ENCODE assay signal across 18 cellular contexts in the genomic region with DNA sequence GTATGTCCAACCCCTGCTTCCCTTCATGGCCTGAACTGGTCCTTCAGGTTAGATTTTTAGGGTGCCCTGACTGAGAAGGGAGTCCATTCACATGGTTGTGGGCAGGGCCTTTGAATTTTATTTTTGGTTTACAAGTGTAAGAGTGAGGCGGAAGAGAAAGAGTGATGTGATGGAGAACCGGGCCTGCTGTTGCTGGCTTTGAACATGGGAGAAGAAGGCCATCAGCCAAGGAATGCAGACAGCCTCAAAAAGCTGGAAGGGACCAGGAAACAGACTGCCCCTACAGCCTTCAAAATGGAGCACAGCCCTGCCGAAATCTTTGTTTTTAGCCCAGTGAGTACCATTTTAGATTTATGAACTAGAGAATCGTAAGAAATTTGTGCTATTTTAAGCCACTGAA.
DNase-seq lines count a peak whose midpoint lies in the region; TF ChIP-seq lines count a peak whose summit lies in the region.
"Had no signal": no experiment of that assay in that cellular context is flagged by ENCODE, and none has a peak within 500 bp of the region (broad histone marks: within the 10 kb centered on the region; RNA-seq: fewer than 3 reads in every experiment).

No MANE protein-coding gene starts in this region.

- no peak overlapping the region for H2AFZ ChIP-seq in mammary epithelial cell (ENCODE audit: low read depth, low read length)
- H2AFZ ChIP-seq: GM23248 had no signal

- no peaks in the 10 kb centered on the region for H3K27me3 Mint-ChIP-seq in MCF 10A (ENCODE audit: insufficient read depth, unreplicated experiment)
- no peaks in the 10 kb centered on the region for H3K27me3 Mint-ChIP-seq in endodermal cell (ENCODE audit: insufficient read depth)
- H3K27me3 Mint-ChIP-seq in mesothelial cell of epicardium (ENCODE audit: low read depth): no peaks in the 10 kb centered on the region

- no peak for DNase-seq in MCF 10A (ENCODE audit: unreplicated experiment)
- no peak for DNase-seq in mammary epithelial cell
- DNase-seq in endodermal cell: no peak
- DNase-seq in mesothelial cell of epicardium (ENCODE audit: low spot score in 2 of 2, unreplicated experiment in 2 of 2): no peak
- no peak for DNase-seq in HAP-1 (ENCODE audit: low spot score in 2 of 2)
- DNase-seq in NCI-H1694 treated with DMSO at 0.1 percent for 48 hours (lab: John Stamatoyannopoulos, UW): no peak
- no peak for DNase-seq in lower leg skin (ENCODE audit: low spot score in 2 of 2)
- DNase-seq: AML-193; CD8-positive, alpha-beta memory T cell; DMS53; GF-D8; GM23248; HCEC 1CT; HFFc6; KBM-7 had no signal

- CTCF ChIA-PET in MCF 10A (lab: Yijun Ruan, JAX) (no interaction called here), mammary epithelial cell (lab: Charles Lee; ENCODE audit: low non-redundant PET) (no interaction called here)

- H3K27ac ChIP-seq in mammary epithelial cell (ENCODE audit: insufficient read depth, low read depth, low read length): no peak overlapping the region
- H3K27ac ChIP-seq in endodermal cell (ENCODE audit: low read depth, low read length): no peak overlapping the region
- H3K27ac ChIP-seq: 22Rv1, BLaER1, GM23248, HL-60 had no signal

- H3K27me3 ChIP-seq in mammary epithelial cell (ENCODE audit: insufficient read depth, low read length) (no peaks in the 10 kb centered on the region), endodermal cell (ENCODE audit: control insufficient read depth, insufficient read depth, low read length, poor library complexity, severe bottlenecking) (no peaks in the 10 kb centered on the region), HAP-1 (ENCODE audit: low read depth) (no peaks in the 10 kb centered on the region)
- H3K27me3 ChIP-seq: BLaER1 had no signal

- H3K4me1 ChIP-seq in mammary epithelial cell (ENCODE audit: insufficient read depth, low read length): peaks cover 6% of the 10 kb centered on the region
- peaks cover 40% of the 10 kb centered on the region for H3K4me1 ChIP-seq in endodermal cell (ENCODE audit: control insufficient read depth, insufficient read depth, low read length)
- H3K4me1 ChIP-seq in HAP-1: no peaks in the 10 kb centered on the region

- no TSS peak for BruUV-seq in MCF 10A (replicated peaks; lab: Mats Ljungman, UMichigan)
- BruUV-seq in mammary epithelial cell (replicated peaks; lab: Mats Ljungman, UMichigan): no TSS peak

- no peaks in the 10 kb centered on the region for H3K79me2 ChIP-seq in mammary epithelial cell (ENCODE audit: insufficient read depth, low read length)

- H3K27ac Mint-ChIP-seq in MCF 10A (ENCODE audit: low read depth, unreplicated experiment) (peak overlapping the region; percentile 57), endodermal cell (no peak overlapping the region), mesothelial cell of epicardium (peak overlapping the region; percentile 3)
- H3K27ac Mint-ChIP-seq: HFFc6 had no signal

- POLR2A ChIA-PET in MCF 10A (lab: Yijun Ruan, JAX): no interaction called here

- H3K4me3 ChIP-seq in mammary epithelial cell (replicated peaks in 1 of 3; ENCODE audit: insufficient read depth in 1 of 3, low read depth in 2 of 3, low read length in 3 of 3): no peak overlapping the region
- peak overlapping the region; percentile 26 for H3K4me3 ChIP-seq in endodermal cell (ENCODE audit: low read length)
- H3K4me3 ChIP-seq in HAP-1: no peak overlapping the region
- H3K4me3 ChIP-seq in lower leg skin (ENCODE audit: low read depth, poor library complexity, severe bottlenecking): no peak overlapping the region
- H3K4me3 ChIP-seq: BLaER1, GM23248 had no signal

- dilution Hi-C loops in mammary epithelial cell (cut with HindIII; ENCODE audit: low sequenced_read_pairs): no loop called here

- H3K4me1 Mint-ChIP-seq in MCF 10A (ENCODE audit: insufficient read depth, unreplicated experiment) (peaks cover 9% of the 10 kb centered on the region), endodermal cell (peaks cover 61% of the 10 kb centered on the region), mesothelial cell of epicardium (peaks cover 61% of the 10 kb centered on the region)

- H3K9me3 Mint-ChIP-seq in MCF 10A (ENCODE audit: unreplicated experiment) (no peaks in the 10 kb centered on the region), endodermal cell (no peaks in the 10 kb centered on the region), mesothelial cell of epicardium (no peaks in the 10 kb centered on the region)
- H3K9me3 Mint-ChIP-seq: CD8-positive, alpha-beta memory T cell; HFFc6 had no signal

- H3K9me3 ChIP-seq in mammary epithelial cell (replicated peaks; ENCODE audit: insufficient read depth, low read length): no peaks in the 10 kb centered on the region
- H3K9me3 ChIP-seq in endodermal cell (ENCODE audit: control insufficient read depth, low read length): peaks cover 3% of the 10 kb centered on the region
- no peaks in the 10 kb centered on the region for H3K9me3 ChIP-seq in HAP-1
- H3K9me3 ChIP-seq: BLaER1 had no signal

- H3K36me3 ChIP-seq in mammary epithelial cell (ENCODE audit: insufficient read depth, low read length) (no peaks in the 10 kb centered on the region), endodermal cell (ENCODE audit: control insufficient read depth, insufficient read depth, low read length) (no peaks in the 10 kb centered on the region), HAP-1 (replicated peaks) (no peaks in the 10 kb centered on the region)
- H3K36me3 ChIP-seq: BLaER1 had no signal

- H3K9ac ChIP-seq in mammary epithelial cell (ENCODE audit: insufficient read depth, low read length): no peak overlapping the region
- no peak overlapping the region for H3K9ac ChIP-seq in endodermal cell (ENCODE audit: extremely low read depth, low read length, poor library complexity, severe bottlenecking)
- H3K9ac ChIP-seq: BLaER1, GM23248 had no signal

- intact Hi-C loops in MCF 10A (cut with micrococcal nuclease): no loop called here
- intact Hi-C loops in mammary epithelial cell (cut with micrococcal nuclease): no loop called here
- intact Hi-C loops in lower leg skin (cut with DNase I; ENCODE audit: low total_unique reads): no loop called here

- in situ Hi-C loops in mammary epithelial cell (cut with MboI; ENCODE audit: low sequenced_read_pairs in 2 of 2): no loop called here
- in situ Hi-C loops in HAP-1 (cut with MboI; ENCODE audit: low sequenced_read_pairs): no loop called here

- H4K20me1 ChIP-seq in mammary epithelial cell (ENCODE audit: insufficient read depth, low read length): no peaks in the 10 kb centered on the region
- H4K20me1 ChIP-seq: BLaER1 had no signal

- H3K4me2 ChIP-seq in mammary epithelial cell (ENCODE audit: insufficient read depth, low read depth, low read length): no peak overlapping the region
- H3K4me2 ChIP-seq: BLaER1 had no signal

- no peaks in the 10 kb centered on the region for H3K36me3 Mint-ChIP-seq in MCF 10A (ENCODE audit: insufficient read depth, unreplicated experiment)
- no peaks in the 10 kb centered on the region for H3K36me3 Mint-ChIP-seq in endodermal cell (ENCODE audit: low read depth)
- H3K36me3 Mint-ChIP-seq in mesothelial cell of epicardium: no peaks in the 10 kb centered on the region
- H3K36me3 Mint-ChIP-seq: CD8-positive, alpha-beta memory T cell had no signal

- TF ChIP-seq POLR2A in lower leg skin (IDR thresholded peaks at IDR 0.05): no peak

- TF ChIP-seq CTCF in MCF 10A (IDR thresholded peaks at IDR 0.05; ENCODE audit: unreplicated experiment) (no peak), mammary epithelial cell (conservative IDR thresholded peaks at IDR 0.05 in 1 of 2, IDR thresholded peaks at IDR 0.05 in 1 of 2; ENCODE audit: extremely low read depth in 1 of 2, insufficient read depth in 1 of 2, low read depth in 1 of 2, low read length in 2 of 2) (no peak), endodermal cell (conservative IDR thresholded peaks at IDR 0.05) (no peak), mesothelial cell of epicardium (IDR thresholded peaks at IDR 0.05; ENCODE audit: unreplicated experiment) (no peak), lower leg skin (IDR thresholded peaks at IDR 0.05) (no peak)

- WGBS in mammary epithelial cell (ENCODE audit: low coverage, missing lambda C conversion rate): 86% methylated on average over 4 of the region's 4 CpGs
- 91 to 95% methylated on average over 4 of the region's 4 CpGs for WGBS in endodermal cell (ENCODE audit: insufficient coverage in 1 of 2, insufficient read length in 1 of 2), 2 experiments
- WGBS in lower leg skin, 2 donors: 81 to 84% methylated on average over 4 of the region's 4 CpGs

- H3K4me3 Mint-ChIP-seq in MCF 10A (ENCODE audit: unreplicated experiment): no peak overlapping the region
- H3K4me3 Mint-ChIP-seq in endodermal cell: no peak overlapping the region
- no peak overlapping the region for H3K4me3 Mint-ChIP-seq in mesothelial cell of epicardium
- H3K4me3 Mint-ChIP-seq: CD8-positive, alpha-beta memory T cell; HFFc6 had no signal
